Comparison of ENCODE assay signal across 9 cellular contexts in genomic region chr6:45741437-45742166, GRCh38.
DNase-seq lines count a peak whose midpoint lies in the region; ATAC-seq, FAIRE-seq and TF ChIP-seq lines count a peak whose summit lies in the region.
"Had no signal": no experiment of that assay in that cellular context is flagged by ENCODE, and none has a peak within 500 bp of the region (broad histone marks: within the 10 kb centered on the region; RNA-seq: fewer than 3 reads in every experiment).

No MANE protein-coding gene starts in this region.

- H3K4me2 ChIP-seq in DND-41 (ENCODE audit: insufficient read depth, low read length): no peak overlapping the region

- FAIRE-seq in endometrium (lab: Jason Lieb, UNC): peak; percentile 96

- no peak overlapping the region for H3K4me3 Mint-ChIP-seq in stimulated activated memory B cell treated with anti-CD40 and anti-IgM and Interleukin-4, amounts not matched to agents 10 μg/mL and 1 μg/mL and 100 μg/mL, for 72 hours
- H3K4me3 Mint-ChIP-seq in CD8-positive, alpha-beta T cell: no peak overlapping the region

- H3K27me3 Mint-ChIP-seq in stimulated activated memory B cell treated with anti-CD40 and anti-IgM and Interleukin-4, amounts not matched to agents 10 μg/mL and 1 μg/mL and 100 μg/mL, for 72 hours: no peaks in the 10 kb centered on the region
- peaks cover 4% of the 10 kb centered on the region for H3K27me3 Mint-ChIP-seq in CD8-positive, alpha-beta T cell (ENCODE audit: low read depth)

- no peak for TF ChIP-seq CTCF in DND-41 (IDR thresholded peaks at IDR 0.05; ENCODE audit: borderline replicate concordance, extremely low read depth, low read length, poor library complexity, severe bottlenecking)
- TF ChIP-seq CTCF in CD8-positive, alpha-beta T cell (IDR thresholded peaks at IDR 0.05): no peak

- CTCF ChIA-PET in CD8-positive, alpha-beta T cell (lab: Charles Lee): interaction anchor here (0.8 kb wide), 1 partner anchor 27 kb away, joined by 4 read pairs; no protein-coding TSS in a partner anchor

- no peaks in the 10 kb centered on the region for H3K27me3 ChIP-seq in DND-41 (ENCODE audit: insufficient read depth, low read length, poor library complexity)
- no peaks in the 10 kb centered on the region for H3K27me3 ChIP-seq in CD8-positive, alpha-beta T cell (ENCODE audit: insufficient read depth, low read length)
- H3K27me3 ChIP-seq: body of pancreas had no signal

- POLR2A ChIA-PET in CD8-positive, alpha-beta T cell (lab: Charles Lee): no interaction called here

- H3K9me3 ChIP-seq in DND-41 (ENCODE audit: insufficient read depth, low read length, severe bottlenecking): no peaks in the 10 kb centered on the region
- H3K9me3 ChIP-seq in CD8-positive, alpha-beta T cell (ENCODE audit: low read length): no peaks in the 10 kb centered on the region
- H3K9me3 ChIP-seq: body of pancreas had no signal

- intact Hi-C loops in CD8-positive, alpha-beta T cell (cut with DNase I, micrococcal nuclease): no loop called here

- no peaks in the 10 kb centered on the region for H3K36me3 ChIP-seq in DND-41 (ENCODE audit: insufficient read depth, low read length)
- no peaks in the 10 kb centered on the region for H3K36me3 ChIP-seq in CD8-positive, alpha-beta T cell (ENCODE audit: insufficient read depth, low read length)

- no peak overlapping the region for H3K9ac ChIP-seq in DND-41 (ENCODE audit: low read depth, low read length)

- no peaks in the 10 kb centered on the region for H3K79me2 ChIP-seq in DND-41 (ENCODE audit: insufficient read depth, low read length)

- peak overlapping the region; percentile 58 for H3K27ac Mint-ChIP-seq in stimulated activated memory B cell treated with anti-CD40 and anti-IgM and Interleukin-4, amounts not matched to agents 10 μg/mL and 1 μg/mL and 100 μg/mL, for 72 hours
- H3K27ac Mint-ChIP-seq in CD8-positive, alpha-beta T cell: no peak overlapping the region

- no peak for ATAC-seq in DND-41 (ENCODE audit: insufficient read depth, low read depth)
- peak; percentile 47 for ATAC-seq in GM21576 (IDR thresholded peaks at IDR 0.05; ENCODE audit: unreplicated experiment)
- peak; percentile 74 for ATAC-seq in stimulated activated memory B cell treated with anti-CD40 and anti-IgM and Interleukin-4, amounts not matched to agents 10 μg/mL and 1 μg/mL and 100 μg/mL, for 72 hours
- ATAC-seq in CD8-positive, alpha-beta T cell: no peak
- ATAC-seq: body of pancreas had no signal

- H3K27ac ChIP-seq in DND-41 (ENCODE audit: low read length): no peak overlapping the region
- H3K27ac ChIP-seq in CD8-positive, alpha-beta T cell (ENCODE audit: low read depth, low read length): no peak overlapping the region
- H3K27ac ChIP-seq: body of pancreas had no signal

- H3K9me3 Mint-ChIP-seq in stimulated activated memory B cell treated with anti-CD40 and anti-IgM and Interleukin-4, amounts not matched to agents 10 μg/mL and 1 μg/mL and 100 μg/mL, for 72 hours: no peaks in the 10 kb centered on the region
- no peaks in the 10 kb centered on the region for H3K9me3 Mint-ChIP-seq in CD8-positive, alpha-beta T cell

- H3K4me1 Mint-ChIP-seq in stimulated activated memory B cell treated with anti-CD40 and anti-IgM and Interleukin-4, amounts not matched to agents 10 μg/mL and 1 μg/mL and 100 μg/mL, for 72 hours: peaks cover 36% of the 10 kb centered on the region
- peaks cover 10% of the 10 kb centered on the region for H3K4me1 Mint-ChIP-seq in CD8-positive, alpha-beta T cell (ENCODE audit: low read depth)

- DNase-seq in DND-41 (no peak), MV-4-11 (lab: John Stamatoyannopoulos, UW) (peak; percentile 99), NCI-H345 treated with DMSO at 0.1 percent for 48 hours (lab: John Stamatoyannopoulos, UW; ENCODE audit: unreplicated experiment) (no peak)
- no peak for DNase-seq in stimulated activated CD4-positive, alpha-beta T cell treated with anti-CD3 and anti-CD28 coated beads, Interleukin-4, amount 100 ng/mL, for 4 hours
- DNase-seq in CD8-positive, alpha-beta T cell: no peak

- no peak overlapping the region for H3K4me3 ChIP-seq in DND-41 (ENCODE audit: low read depth in 1 of 2, low read length in 2 of 2)
- no peak overlapping the region for H3K4me3 ChIP-seq in CD8-positive, alpha-beta T cell (ENCODE audit: low read depth, low read length)
- H3K4me3 ChIP-seq: body of pancreas had no signal

- H3K4me1 ChIP-seq in DND-41 (ENCODE audit: insufficient read depth, low read length): peaks cover 5% of the 10 kb centered on the region; the same call in 1 of the 2 replicates
- peaks cover 7% of the 10 kb centered on the region for H3K4me1 ChIP-seq in CD8-positive, alpha-beta T cell (ENCODE audit: insufficient read depth, low read length)
- H3K4me1 ChIP-seq: body of pancreas had no signal

- H4K20me1 ChIP-seq in DND-41 (ENCODE audit: insufficient read depth, low read length): no peaks in the 10 kb centered on the region

- no peaks in the 10 kb centered on the region for H3K36me3 Mint-ChIP-seq in stimulated activated memory B cell treated with anti-CD40 and anti-IgM and Interleukin-4, amounts not matched to agents 10 μg/mL and 1 μg/mL and 100 μg/mL, for 72 hours
- H3K36me3 Mint-ChIP-seq in CD8-positive, alpha-beta T cell: no peaks in the 10 kb centered on the region

- 0 out of 2 replicates have a peak overlapping the region, but pooled peaks have one; percentile 6 for H2AFZ ChIP-seq in DND-41 (ENCODE audit: low read depth, low read length)

Comparison
In these comparisons a context has a peak if more than half of its experiments do, and no peak if none do; other contexts are left out.
1. ATAC-seq: peak in GM21576 (single experiment) and stimulated activated memory B cell treated with anti-CD40 and anti-IgM and Interleukin-4, amounts not matched to agents 10 μg/mL and 1 μg/mL and 100 μg/mL, for 72 hours (single experiment); none in DND-41 (single experiment) and CD8-positive, alpha-beta T cell (single experiment).